Comparison of ENCODE assay signal across 1 cellular context in the genomic region with DNA sequence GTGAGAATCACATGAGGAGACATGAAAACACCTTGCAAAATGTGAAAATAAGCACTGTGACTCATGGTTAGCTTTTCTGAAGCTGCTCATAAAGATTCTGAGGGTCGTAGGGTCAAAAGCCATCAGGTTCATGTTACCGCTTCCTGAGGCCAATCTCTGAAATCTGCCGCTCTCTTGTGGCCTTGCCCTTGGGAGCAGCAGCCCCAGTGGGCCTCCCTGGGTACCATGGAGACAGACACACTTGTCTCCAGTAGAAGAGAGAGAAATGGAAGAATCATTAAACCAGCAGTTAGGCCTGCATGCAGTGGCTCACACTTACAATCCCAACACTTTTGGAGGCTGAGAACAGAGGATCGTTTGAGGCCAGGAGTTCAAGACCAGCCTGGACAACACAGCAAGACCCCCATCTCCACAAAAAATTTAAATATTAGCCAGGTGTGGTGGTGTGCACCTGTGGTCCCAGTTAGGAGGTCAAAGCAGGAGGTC.
TF ChIP-seq lines count a peak whose summit lies in the region.

No MANE protein-coding gene starts in this region.

TF ChIP-seq in HepG2, 621 proteins besides CTCF, POLR2A, EP300 and RAD21 (continued from another document):
- peak; percentile 67; the same call in 1 of the 2 replicates for TF ChIP-seq E2F1 (CRISPR knock-in tag; IDR thresholded peaks at IDR 0.05)
- TF ChIP-seq, protein P1, sequence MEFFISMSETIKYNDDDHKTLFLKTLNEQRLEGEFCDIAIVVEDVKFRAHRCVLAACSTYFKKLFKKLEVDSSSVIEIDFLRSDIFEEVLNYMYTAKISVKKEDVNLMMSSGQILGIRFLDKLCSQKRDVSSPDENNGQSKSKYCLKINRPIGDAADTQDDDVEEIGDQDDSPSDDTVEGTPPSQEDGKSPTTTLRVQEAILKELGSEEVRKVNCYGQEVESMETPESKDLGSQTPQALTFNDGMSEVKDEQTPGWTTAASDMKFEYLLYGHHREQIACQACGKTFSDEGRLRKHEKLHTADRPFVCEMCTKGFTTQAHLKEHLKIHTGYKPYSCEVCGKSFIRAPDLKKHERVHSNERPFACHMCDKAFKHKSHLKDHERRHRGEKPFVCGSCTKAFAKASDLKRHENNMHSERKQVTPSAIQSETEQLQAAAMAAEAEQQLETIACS (CRISPR knock-in tag; IDR thresholded peaks at IDR 0.05), result no peak
- TF ChIP-seq, protein P2, sequence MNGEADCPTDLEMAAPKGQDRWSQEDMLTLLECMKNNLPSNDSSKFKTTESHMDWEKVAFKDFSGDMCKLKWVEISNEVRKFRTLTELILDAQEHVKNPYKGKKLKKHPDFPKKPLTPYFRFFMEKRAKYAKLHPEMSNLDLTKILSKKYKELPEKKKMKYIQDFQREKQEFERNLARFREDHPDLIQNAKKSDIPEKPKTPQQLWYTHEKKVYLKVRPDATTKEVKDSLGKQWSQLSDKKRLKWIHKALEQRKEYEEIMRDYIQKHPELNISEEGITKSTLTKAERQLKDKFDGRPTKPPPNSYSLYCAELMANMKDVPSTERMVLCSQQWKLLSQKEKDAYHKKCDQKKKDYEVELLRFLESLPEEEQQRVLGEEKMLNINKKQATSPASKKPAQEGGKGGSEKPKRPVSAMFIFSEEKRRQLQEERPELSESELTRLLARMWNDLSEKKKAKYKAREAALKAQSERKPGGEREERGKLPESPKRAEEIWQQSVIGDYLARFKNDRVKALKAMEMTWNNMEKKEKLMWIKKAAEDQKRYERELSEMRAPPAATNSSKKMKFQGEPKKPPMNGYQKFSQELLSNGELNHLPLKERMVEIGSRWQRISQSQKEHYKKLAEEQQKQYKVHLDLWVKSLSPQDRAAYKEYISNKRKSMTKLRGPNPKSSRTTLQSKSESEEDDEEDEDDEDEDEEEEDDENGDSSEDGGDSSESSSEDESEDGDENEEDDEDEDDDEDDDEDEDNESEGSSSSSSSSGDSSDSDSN (CRISPR knock-in tag; IDR thresholded peaks at IDR 0.05), result 0 out of 2 replicates have a peak, but pooled peaks have one; percentile 45
- no peak for TF ChIP-seq ZBTB42 (CRISPR knock-in tag; IDR thresholded peaks at IDR 0.05)
- TF ChIP-seq NFYC (CRISPR knock-in tag; IDR thresholded peaks at IDR 0.05), result 0 out of 2 replicates have a peak, but pooled peaks have one; percentile 17
- TF ChIP-seq, protein P3, sequence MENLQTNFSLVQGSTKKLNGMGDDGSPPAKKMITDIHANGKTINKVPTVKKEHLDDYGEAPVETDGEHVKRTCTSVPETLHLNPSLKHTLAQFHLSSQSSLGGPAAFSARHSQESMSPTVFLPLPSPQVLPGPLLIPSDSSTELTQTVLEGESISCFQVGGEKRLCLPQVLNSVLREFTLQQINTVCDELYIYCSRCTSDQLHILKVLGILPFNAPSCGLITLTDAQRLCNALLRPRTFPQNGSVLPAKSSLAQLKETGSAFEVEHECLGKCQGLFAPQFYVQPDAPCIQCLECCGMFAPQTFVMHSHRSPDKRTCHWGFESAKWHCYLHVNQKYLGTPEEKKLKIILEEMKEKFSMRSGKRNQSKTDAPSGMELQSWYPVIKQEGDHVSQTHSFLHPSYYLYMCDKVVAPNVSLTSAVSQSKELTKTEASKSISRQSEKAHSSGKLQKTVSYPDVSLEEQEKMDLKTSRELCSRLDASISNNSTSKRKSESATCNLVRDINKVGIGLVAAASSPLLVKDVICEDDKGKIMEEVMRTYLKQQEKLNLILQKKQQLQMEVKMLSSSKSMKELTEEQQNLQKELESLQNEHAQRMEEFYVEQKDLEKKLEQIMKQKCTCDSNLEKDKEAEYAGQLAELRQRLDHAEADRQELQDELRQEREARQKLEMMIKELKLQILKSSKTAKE (CRISPR knock-in tag; IDR thresholded peaks at IDR 0.05; ENCODE audit: borderline replicate concordance), result peak; percentile 95
- peak; percentile 31; the same call in 1 of the 2 replicates for TF ChIP-seq ZNF747 (CRISPR knock-in tag; IDR thresholded peaks at IDR 0.05; ENCODE audit: borderline replicate concordance)
- no peak for TF ChIP-seq GTF2F1 (IDR thresholded peaks at IDR 0.05; ENCODE audit: low read length)
- TF ChIP-seq THAP11 (CRISPR knock-in tag; IDR thresholded peaks at IDR 0.05), result peak; percentile 70
- peak; percentile 62 for TF ChIP-seq CEBPB (IDR thresholded peaks at IDR 0.05; ENCODE audit: borderline replicate concordance, low read depth, low read length)
- TF ChIP-seq CENPT (CRISPR knock-in tag; IDR thresholded peaks at IDR 0.05; ENCODE audit: low read depth), result no peak
- TF ChIP-seq KLF12 (CRISPR knock-in tag; IDR thresholded peaks at IDR 0.05; ENCODE audit: borderline replicate concordance), result no peak
- no peak for TF ChIP-seq ARHGAP35 (CRISPR knock-in tag; IDR thresholded peaks at IDR 0.05; ENCODE audit: borderline replicate concordance)
- no peak for TF ChIP-seq ARNT2 (CRISPR knock-in tag; IDR thresholded peaks at IDR 0.05; ENCODE audit: low read depth)
- TF ChIP-seq ZNF362 (CRISPR knock-in tag; IDR thresholded peaks at IDR 0.05; ENCODE audit: borderline replicate concordance), result peak; percentile 98; the same call in 1 of the 2 replicates
- no peak for TF ChIP-seq ZNF782 (CRISPR knock-in tag; IDR thresholded peaks at IDR 0.05; ENCODE audit: borderline replicate concordance)
- TF ChIP-seq DBP (CRISPR knock-in tag; IDR thresholded peaks at IDR 0.05; ENCODE audit: not compliant biosample characterization), result no peak
- TF ChIP-seq ZSCAN22 (CRISPR knock-in tag; IDR thresholded peaks at IDR 0.05), result no peak
- TF ChIP-seq TCF12 (IDR thresholded peaks at IDR 0.05), result no peak
- TF ChIP-seq TCF12 (CRISPR knock-in tag; IDR thresholded peaks at IDR 0.05), result no peak
- TF ChIP-seq SRY (CRISPR knock-in tag; IDR thresholded peaks at IDR 0.05), result no peak
- peak; percentile 87; the same call in 1 of the 2 replicates for TF ChIP-seq ZNF280D (CRISPR knock-in tag; IDR thresholded peaks at IDR 0.05)
- no peak for TF ChIP-seq RBM39 (IDR thresholded peaks at IDR 0.05; ENCODE audit: low read depth, low read length, poor library complexity, severe bottlenecking)
- no peak for TF ChIP-seq PCBP2 (optimal IDR thresholded peaks at IDR 0.05; ENCODE audit: low read depth, low read length, poor library complexity, severe bottlenecking)
- no peak for TF ChIP-seq MLLT10 (CRISPR knock-in tag; IDR thresholded peaks at IDR 0.05)
- TF ChIP-seq REPIN1 (CRISPR knock-in tag; IDR thresholded peaks at IDR 0.05; ENCODE audit: borderline replicate concordance, low read depth), result peak; percentile 87
- no peak; the same call in 1 of the 2 replicates for TF ChIP-seq FUBP1 (CRISPR knock-in tag; IDR thresholded peaks at IDR 0.05; ENCODE audit: borderline replicate concordance)
- TF ChIP-seq ZBTB3 (CRISPR knock-in tag; IDR thresholded peaks at IDR 0.05; ENCODE audit: borderline replicate concordance, low read depth), result no peak
- no peak for TF ChIP-seq XRCC5 (optimal IDR thresholded peaks at IDR 0.05; ENCODE audit: low read length)
